Comparison of ENCODE assay signal across 13 cellular contexts in the genomic region with DNA sequence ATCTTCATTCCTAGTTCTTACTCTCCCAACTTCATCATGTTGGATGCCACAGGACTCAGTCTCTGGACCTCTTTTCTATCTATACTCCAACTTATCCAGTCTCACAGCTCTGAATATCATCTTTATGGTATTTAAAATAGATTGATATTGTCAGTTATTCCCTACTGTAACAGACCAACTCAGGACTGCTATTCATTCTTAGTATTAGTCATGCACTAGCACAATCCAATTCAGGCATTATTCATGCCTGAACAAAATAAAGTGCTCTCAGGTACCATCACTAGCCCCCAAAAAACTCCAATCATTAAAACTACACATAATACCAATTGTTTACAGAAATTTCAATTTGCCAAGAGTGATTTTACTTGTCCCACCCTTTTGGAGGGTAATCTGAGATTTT. TPM values are rescaled to one million over a fixed set of nuclear protein-coding genes. Genes with fewer than 3 reads are reported as not detected.
DNase-seq lines count a peak whose midpoint lies in the region; ATAC-seq, FAIRE-seq and TF ChIP-seq lines count a peak whose summit lies in the region.
"Had no signal": no experiment of that assay in that cellular context is flagged by ENCODE, and none has a peak within 500 bp of the region (broad histone marks: within the 10 kb centered on the region; RNA-seq: fewer than 3 reads in every experiment).

No MANE protein-coding gene starts in this region.

- no peak overlapping the region for H3K4me3 ChIP-seq in pancreas

- no peaks in the 10 kb centered on the region for H3K27me3 ChIP-seq in pancreas

- H3K4me3 Mint-ChIP-seq in activated naive CD4-positive, alpha-beta T cell treated with anti-CD3 and anti-CD28 coated beads, Interleukin-2, amount 50 U/mL, for 24 hours, result peak overlapping the region; percentile 47
- no peak overlapping the region for H3K4me3 Mint-ChIP-seq in activated naive CD8-positive, alpha-beta T cell treated with anti-CD3 and anti-CD28 coated beads, Interleukin-2, amount 50 U/mL, for 24 hours

- H3K4me1 Mint-ChIP-seq in activated naive CD4-positive, alpha-beta T cell treated with anti-CD3 and anti-CD28 coated beads, Interleukin-2, amount 50 U/mL, for 24 hours, result peaks cover 88% of the 10 kb centered on the region
- H3K4me1 Mint-ChIP-seq in activated naive CD8-positive, alpha-beta T cell treated with anti-CD3 and anti-CD28 coated beads, Interleukin-2, amount 50 U/mL, for 24 hours, result peaks cover 78% of the 10 kb centered on the region

- ATAC-seq in HG02870 (IDR thresholded peaks at IDR 0.05; ENCODE audit: unreplicated experiment) (peak; percentile 64), HG03097 (IDR thresholded peaks at IDR 0.05; ENCODE audit: low FRiP score, unreplicated experiment) (no peak), pancreas (no peak), HG03095 (IDR thresholded peaks at IDR 0.05; ENCODE audit: unreplicated experiment) (no peak)
- peak; percentile 62 for ATAC-seq in activated naive CD8-positive, alpha-beta T cell treated with anti-CD3 and anti-CD28 coated beads, Interleukin-2, amount 50 U/mL, for 24 hours

- no peaks in the 10 kb centered on the region for H3K9me3 ChIP-seq in pancreas

- no peak for TF ChIP-seq CTCF in pancreas (IDR thresholded peaks at IDR 0.05)

- H3K27ac Mint-ChIP-seq in activated naive CD4-positive, alpha-beta T cell treated with anti-CD3 and anti-CD28 coated beads, Interleukin-2, amount 50 U/mL, for 24 hours, result peak overlapping the region; percentile 1
- H3K27ac Mint-ChIP-seq in activated naive CD8-positive, alpha-beta T cell treated with anti-CD3 and anti-CD28 coated beads, Interleukin-2, amount 50 U/mL, for 24 hours, result no peak overlapping the region

- peaks cover 0 to 4% (median 4%) of the 10 kb centered on the region in 3 donors for H3K4me1 ChIP-seq in pancreas

- H3K36me3 ChIP-seq in pancreas, result no peaks in the 10 kb centered on the region

- H3K27ac ChIP-seq in pancreas, result no peak overlapping the region

- H3K36me3 Mint-ChIP-seq in activated naive CD4-positive, alpha-beta T cell treated with anti-CD3 and anti-CD28 coated beads, Interleukin-2, amount 50 U/mL, for 24 hours, result peaks cover 11% of the 10 kb centered on the region
- H3K36me3 Mint-ChIP-seq in activated naive CD8-positive, alpha-beta T cell treated with anti-CD3 and anti-CD28 coated beads, Interleukin-2, amount 50 U/mL, for 24 hours (ENCODE audit: low read depth), result peaks cover 8% of the 10 kb centered on the region

- no peak for FAIRE-seq in pancreas (lab: Jason Lieb, UNC)

- no peaks in the 10 kb centered on the region for H3K27me3 Mint-ChIP-seq in activated naive CD4-positive, alpha-beta T cell treated with anti-CD3 and anti-CD28 coated beads, Interleukin-2, amount 50 U/mL, for 24 hours
- no peaks in the 10 kb centered on the region for H3K27me3 Mint-ChIP-seq in activated naive CD8-positive, alpha-beta T cell treated with anti-CD3 and anti-CD28 coated beads, Interleukin-2, amount 50 U/mL, for 24 hours

- intact Hi-C loops in pancreas (cut with DNase I), result no loop called here

- DNase-seq in activated naive CD4-positive, alpha-beta T cell (lab: John Stamatoyannopoulos, UW), result no peak
- DNase-seq in activated naive CD8-positive, alpha-beta T cell treated with anti-CD3 and anti-CD28 coated beads, Interleukin-2, amount 50 U/mL, for 24 hours, result no peak
- DNase-seq in renal cortical epithelial cell (ENCODE audit: low read depth), result peak; percentile 36
- DNase-seq in pancreas, result no peak
- DNase-seq: ACHN; activated CD4-positive, alpha-beta T cell treated with anti-CD3 and anti-CD28 coated beads for 48 hours; activated gamma-delta T cell; DMS153; NCI-H2171 treated with DMSO at 0.1 percent for 48 hours had no signal

- no peaks in the 10 kb centered on the region for H3K9me3 Mint-ChIP-seq in activated naive CD4-positive, alpha-beta T cell treated with anti-CD3 and anti-CD28 coated beads, Interleukin-2, amount 50 U/mL, for 24 hours
- no peaks in the 10 kb centered on the region for H3K9me3 Mint-ChIP-seq in activated naive CD8-positive, alpha-beta T cell treated with anti-CD3 and anti-CD28 coated beads, Interleukin-2, amount 50 U/mL, for 24 hours

RNA-seq across cellular contexts. Expression of a gene that starts 37.7 kb away (rescaled TPM):
- total RNA-seq in renal cortical epithelial cell (59.0 and 115 TPM in 2 replicates), pancreas (10 to 100 TPM; 18.1 to 38.7 (median 21.9) TPM)
- 10 to 100 TPM in 1 of 2 donors, 1 to 10 TPM in 1; 9.1 to 17.2 TPM for polyA plus RNA-seq in pancreas

Comparison
In these comparisons a context has a peak if more than half of its experiments do, and no peak if none do; other contexts are left out.
1. ATAC-seq: peak in HG02870 (single experiment) and activated naive CD8-positive, alpha-beta T cell treated with anti-CD3 and anti-CD28 coated beads, Interleukin-2, amount 50 U/mL, for 24 hours (single experiment); none in HG03097 (single experiment), pancreas (0 of 4) and HG03095 (single experiment).